8 cellular contexts compared by ENCODE assay signal in genomic region chr4:8188743-8189550, GRCh38. TPM values are rescaled to one million over a fixed set of nuclear protein-coding genes. Genes with fewer than 3 reads are reported as not detected.
DNase-seq lines count a peak whose midpoint lies in the region; ATAC-seq and TF ChIP-seq lines count a peak whose summit lies in the region.

No MANE protein-coding gene starts in this region.

- H3K4me3 ChIP-seq in mammary epithelial cell (replicated peaks in 1 of 3; ENCODE audit: insufficient read depth in 1 of 3, low read depth in 2 of 3, low read length in 3 of 3) (no peak overlapping the region), lower leg skin (ENCODE audit: low read depth, poor library complexity, severe bottlenecking) (no peak overlapping the region), ovary (no peak overlapping the region)

- 3% methylated on average over 20 of the region's 29 CpGs for WGBS in mammary epithelial cell (ENCODE audit: low coverage, missing lambda C conversion rate)
- WGBS in lower leg skin, 2 donors, result 35 to 40% methylated on average over 18 to 19 of the region's 29 CpGs
- WGBS in ovary, 3 donors, result 76 to 81% (median 80%) methylated on average over 27 to 29 of the region's 29 CpGs

- TF ChIP-seq POLR2A in lower leg skin (IDR thresholded peaks at IDR 0.05), result no peak
- no peak for TF ChIP-seq POLR2A in ovary (IDR thresholded peaks at IDR 0.05)

- TF ChIP-seq EP300 in ovary (IDR thresholded peaks at IDR 0.05), result no peak

- no peaks in the 10 kb centered on the region for H3K27me3 ChIP-seq in mammary epithelial cell (ENCODE audit: insufficient read depth, low read length)
- H3K27me3 ChIP-seq in ovary, result no peaks in the 10 kb centered on the region

- TF ChIP-seq CTCF in mammary epithelial cell (conservative IDR thresholded peaks at IDR 0.05 in 1 of 2, IDR thresholded peaks at IDR 0.05 in 1 of 2; ENCODE audit: extremely low read depth in 1 of 2, insufficient read depth in 1 of 2, low read depth in 1 of 2, low read length in 2 of 2), result peak in 1 of 2 donors; percentile 13
- TF ChIP-seq CTCF in lower leg skin (IDR thresholded peaks at IDR 0.05), result no peak
- no peak for TF ChIP-seq CTCF in ovary (IDR thresholded peaks at IDR 0.05)

- CTCF ChIA-PET in mammary epithelial cell (lab: Charles Lee; ENCODE audit: low non-redundant PET), result interaction anchor here (0.7 to 1.2 kb wide), 2 partner anchors 12 to 112 kb away, joined by 4 to 5 read pairs; no protein-coding TSS in a partner anchor

- H3K4me1 ChIP-seq in mammary epithelial cell (ENCODE audit: insufficient read depth, low read length) (peaks cover 52% of the 10 kb centered on the region), ovary (ENCODE audit: insufficient read depth) (peaks cover 11% of the 10 kb centered on the region)

- in situ Hi-C loops in mammary epithelial cell (cut with MboI; ENCODE audit: low sequenced_read_pairs in 2 of 2), result no loop called here

- no peaks in the 10 kb centered on the region for H3K9me3 ChIP-seq in mammary epithelial cell (replicated peaks; ENCODE audit: insufficient read depth, low read length)
- no peaks in the 10 kb centered on the region for H3K9me3 ChIP-seq in ovary

- H3K36me3 ChIP-seq in mammary epithelial cell (ENCODE audit: insufficient read depth, low read length), result no peaks in the 10 kb centered on the region
- no peaks in the 10 kb centered on the region for H3K36me3 ChIP-seq in ovary

- dilution Hi-C loops in mammary epithelial cell (cut with HindIII; ENCODE audit: low sequenced_read_pairs), result no loop called here

- DNase-seq in AG20443 (ENCODE audit: low spot score) (peak; percentile 49), NCI-H2029 treated with DMSO at 0.1 percent for 48 hours (lab: John Stamatoyannopoulos, UW) (peak; percentile 84), mammary epithelial cell (peak; percentile 98), lower leg skin (ENCODE audit: low spot score in 2 of 2) (peak; percentile 76 to 93), ovary (no peak)

- H3K27ac ChIP-seq in mammary epithelial cell (ENCODE audit: insufficient read depth, low read depth, low read length) (peak overlapping the region; percentile 70), ovary (no peak overlapping the region)

- no peaks in the 10 kb centered on the region for H4K20me1 ChIP-seq in mammary epithelial cell (ENCODE audit: insufficient read depth, low read length)

- peak overlapping the region; percentile 78 for H3K4me2 ChIP-seq in mammary epithelial cell (ENCODE audit: insufficient read depth, low read depth, low read length)

- peak overlapping the region; percentile 44 for H3K9ac ChIP-seq in mammary epithelial cell (ENCODE audit: insufficient read depth, low read length)

- H3K79me2 ChIP-seq in mammary epithelial cell (ENCODE audit: insufficient read depth, low read length), result no peaks in the 10 kb centered on the region

- intact Hi-C loops in mammary epithelial cell (cut with micrococcal nuclease), result no loop called here
- intact Hi-C loops in lower leg skin (cut with DNase I; ENCODE audit: low total_unique reads), result no loop called here
- intact Hi-C loops in ovary (cut with DNase I), result loop anchor here in 1 of 4 donors (10.0 kb wide), 1 partner anchor 1716 kb away; no protein-coding TSS in a partner anchor

- peak overlapping the region; percentile 68 for H2AFZ ChIP-seq in mammary epithelial cell (ENCODE audit: low read depth, low read length)

- no peak for ATAC-seq in GM18870 (IDR thresholded peaks at IDR 0.05; ENCODE audit: unreplicated experiment)
- ATAC-seq in SK-N-SH treated with all-trans-retinoic acid at 6 μM for 48 hours, result no peak
- no peak for ATAC-seq in GM21786 (IDR thresholded peaks at IDR 0.05; ENCODE audit: unreplicated experiment)

- no TSS peak for BruUV-seq in mammary epithelial cell (replicated peaks; lab: Mats Ljungman, UMichigan)

TF ChIP-seq in SK-N-SH treated with all-trans-retinoic acid at 6 μM for 48 hours, 23 proteins besides CTCF, POLR2A, EP300 and RAD21:
- TF ChIP-seq ZC3H10 (CRISPR knock-in tag; IDR thresholded peaks at IDR 0.05) (no peak), TOX (CRISPR knock-in tag; IDR thresholded peaks at IDR 0.05; ENCODE audit: borderline replicate concordance) (no peak), ESRRG (CRISPR knock-in tag; IDR thresholded peaks at IDR 0.05) (no peak), ZFP3 (CRISPR knock-in tag; IDR thresholded peaks at IDR 0.05) (no peak), ARNTL (CRISPR knock-in tag; IDR thresholded peaks at IDR 0.05; ENCODE audit: borderline replicate concordance, low read depth) (no peak), CSRNP3 (CRISPR knock-in tag; IDR thresholded peaks at IDR 0.05) (no peak), PATZ1 (CRISPR knock-in tag; IDR thresholded peaks at IDR 0.05; ENCODE audit: borderline replicate concordance) (no peak), POU6F1 (CRISPR knock-in tag; IDR thresholded peaks at IDR 0.05; ENCODE audit: borderline replicate concordance, low read depth) (no peak), ZFP30 (CRISPR knock-in tag; IDR thresholded peaks at IDR 0.05) (no peak), ZNF565 (CRISPR knock-in tag; conservative IDR thresholded peaks at IDR 0.05; ENCODE audit: low read depth) (no peak), CSDC2 (CRISPR knock-in tag; IDR thresholded peaks at IDR 0.05) (no peak), TCF4 (CRISPR knock-in tag; IDR thresholded peaks at IDR 0.05; ENCODE audit: borderline replicate concordance) (no peak), ZNF70 (CRISPR knock-in tag; IDR thresholded peaks at IDR 0.05) (no peak)

RNA-seq across cellular contexts. Expression of gene SH3TC1, which starts 10.1 kb away (rescaled TPM):
- total RNA-seq in mammary epithelial cell (100 to 1,000 TPM in 1 of 2 donors, 10 to 100 TPM in 1; 70.8 to 138 TPM), lower leg skin (10 to 100 TPM; 10.1 to 15.9 (median 11.1) TPM), ovary (10 to 100 TPM in 3 of 7 donors, 1 to 10 TPM in 4; 4.6 to 34.5 (median 7.7) TPM)
- polyA plus RNA-seq in mammary epithelial cell (37.7 TPM), ovary (1 to 10 TPM; 1.1 to 3.4 TPM)
- 62.5 TPM for polyA minus RNA-seq in mammary epithelial cell

RNA-seq across cellular contexts. Expression of gene ABLIM2, which starts 30.3 kb away (rescaled TPM):
- total RNA-seq in mammary epithelial cell (under 1 TPM; 0.28 to 0.67 TPM), lower leg skin (10 to 100 TPM; 10.6 to 31.7 (median 20.3) TPM), ovary (1 to 10 TPM in 5 of 7 donors, under 1 TPM in 2; 0.81 to 7.9 (median 3.0) TPM)
- polyA plus RNA-seq in mammary epithelial cell (0.87 TPM), ovary (1 to 10 TPM in 1 of 2 donors, under 1 TPM in 1; 0.87 to 1.3 TPM)
- 3.9 TPM for polyA minus RNA-seq in mammary epithelial cell

Comparison
In these comparisons a context has a peak if more than half of its experiments do, and no peak if none do; other contexts are left out.
1. DNase-seq: peak in AG20443 (single experiment), NCI-H2029 treated with DMSO at 0.1 percent for 48 hours (single experiment), mammary epithelial cell (single experiment) and lower leg skin (2 of 2); none in ovary (0 of 5).